Comparison of ENCODE assay signal across 11 cellular contexts in genomic region chr15:25859838-25860645, GRCh38. TPM values are rescaled to one million over a fixed set of nuclear protein-coding genes. Genes with fewer than 3 reads are reported as not detected.
DNase-seq lines count a peak whose midpoint lies in the region; ATAC-seq, FAIRE-seq and TF ChIP-seq lines count a peak whose summit lies in the region.
"Had no signal": no experiment of that assay in that cellular context is flagged by ENCODE, and none has a peak within 500 bp of the region (broad histone marks: within the 10 kb centered on the region; RNA-seq: fewer than 3 reads in every experiment).

No MANE protein-coding gene starts in this region.

- DNase-seq in GM23248 (peak; percentile 54), fibroblast of the aortic adventitia (ENCODE audit: low read depth) (peak; percentile 41), small intestine (peak; percentile 10), ovary (no peak), GM12892 (ENCODE audit: insufficient read length) (no peak), foreskin keratinocyte (no peak), H54 (ENCODE audit: insufficient read length, low spot score) (no peak)
- peak; percentile 43 for DNase-seq in activated T-cell treated with anti-CD3 and anti-CD28 coated beads, Interleukin-2, amount 50 U/mL, for 4 hours

- H3K36me3 Mint-ChIP-seq in activated T-cell treated with anti-CD3 and anti-CD28 coated beads, Interleukin-2, amount 50 U/mL, for 4 hours (ENCODE audit: insufficient read depth), result peaks cover 30% of the 10 kb centered on the region

- ATAC-seq in activated T-cell treated with anti-CD3 and anti-CD28 coated beads, Interleukin-2, amount 50 U/mL, for 4 hours, result peak; percentile 39 to 44
- no peak for ATAC-seq in foreskin keratinocyte

- H3K36me3 ChIP-seq in GM23248 (ENCODE audit: low read depth) (peaks cover 11% of the 10 kb centered on the region; the same call in 1 of the 2 replicates), small intestine (ENCODE audit: control insufficient read depth in 2 of 2, insufficient read depth in 2 of 2, low read length in 2 of 2) (no peaks in the 10 kb centered on the region), ovary (no peaks in the 10 kb centered on the region)

- peaks cover 90% of the 10 kb centered on the region for H3K79me2 ChIP-seq in GM23248 (ENCODE audit: insufficient read depth)

- no peaks in the 10 kb centered on the region for H4K20me1 ChIP-seq in GM23248 (ENCODE audit: insufficient read depth)

- TF ChIP-seq POLR2A in ovary (IDR thresholded peaks at IDR 0.05) (no peak), GM12892 (IDR thresholded peaks at IDR 0.05; ENCODE audit: low read depth, low read length) (no peak), H54 (IDR thresholded peaks at IDR 0.05; ENCODE audit: low read depth, low read length) (no peak)

- H3K27ac ChIP-seq in GM23248, result peak overlapping the region; percentile 87
- H3K27ac ChIP-seq in small intestine (ENCODE audit: low read depth in 1 of 2, low read length in 1 of 2), result peak overlapping the region; percentile 35 to 72
- H3K27ac ChIP-seq in ovary, result no peak overlapping the region
- no peak overlapping the region for H3K27ac ChIP-seq in foreskin keratinocyte
- H3K27ac ChIP-seq: SK-N-MC had no signal

- H3F3A ChIP-seq in GM23248 (ENCODE audit: insufficient read depth), result peaks cover 10% of the 10 kb centered on the region; the same call in 1 of the 2 replicates

- H3K27me3 ChIP-seq in GM23248 (replicated peaks; ENCODE audit: insufficient read depth), result no peaks in the 10 kb centered on the region
- no peaks in the 10 kb centered on the region for H3K27me3 ChIP-seq in small intestine (ENCODE audit: control insufficient read depth in 2 of 2, insufficient read depth in 2 of 2, low read length in 2 of 2)
- no peaks in the 10 kb centered on the region for H3K27me3 ChIP-seq in ovary
- peaks cover 16% of the 10 kb centered on the region for H3K27me3 ChIP-seq in foreskin keratinocyte

- intact Hi-C loops in ovary (cut with DNase I), result no loop called here

- H3K4me1 Mint-ChIP-seq in activated T-cell treated with anti-CD3 and anti-CD28 coated beads, Interleukin-2, amount 50 U/mL, for 4 hours (ENCODE audit: low read depth), result peaks cover 71% of the 10 kb centered on the region

- H3K4me1 ChIP-seq in GM23248 (ENCODE audit: insufficient read depth) (peaks cover 33% of the 10 kb centered on the region), small intestine (ENCODE audit: control insufficient read depth in 2 of 2, insufficient read depth in 1 of 2, low read depth in 1 of 2, low read length in 1 of 2) (peaks cover 0 to 3% of the 10 kb centered on the region in 2 donors), ovary (ENCODE audit: insufficient read depth) (peaks cover 6% of the 10 kb centered on the region), foreskin keratinocyte (no peaks in the 10 kb centered on the region)

- peak overlapping the region; percentile 95 for H3K9ac ChIP-seq in GM23248

- H3K4me3 ChIP-seq in GM23248 (peak overlapping the region; percentile 96), fibroblast of the aortic adventitia (ENCODE audit: low read depth, low read length) (peak overlapping the region; percentile 28), small intestine (ENCODE audit: low read depth in 1 of 2, low read length in 2 of 2) (peak overlapping the region in 1 of 2 donors; percentile 8), ovary (no peak overlapping the region)
- H3K4me3 ChIP-seq: SK-N-MC had no signal

- H3K4me2 ChIP-seq in GM23248 (ENCODE audit: unreplicated experiment), result peak overlapping the region; percentile 97

- no peaks in the 10 kb centered on the region for H3K9me2 ChIP-seq in GM23248 (ENCODE audit: insufficient read depth)

- peaks cover 2% of the 10 kb centered on the region for H3K27me3 Mint-ChIP-seq in activated T-cell treated with anti-CD3 and anti-CD28 coated beads, Interleukin-2, amount 50 U/mL, for 4 hours (ENCODE audit: low read depth)

- TF ChIP-seq CTCF in fibroblast of the aortic adventitia (IDR thresholded peaks at IDR 0.05; ENCODE audit: insufficient read depth, low read length) (no peak), ovary (IDR thresholded peaks at IDR 0.05) (no peak), foreskin keratinocyte (conservative IDR thresholded peaks at IDR 0.05) (no peak)

- no peak for TF ChIP-seq EP300 in ovary (IDR thresholded peaks at IDR 0.05)

- H3K4me3 Mint-ChIP-seq in activated T-cell treated with anti-CD3 and anti-CD28 coated beads, Interleukin-2, amount 50 U/mL, for 4 hours, result peak overlapping the region; percentile 94

- no peaks in the 10 kb centered on the region for H3K9me3 ChIP-seq in GM23248 (ENCODE audit: low read depth)
- H3K9me3 ChIP-seq in small intestine (ENCODE audit: control insufficient read depth, low read depth), result no peaks in the 10 kb centered on the region
- no peaks in the 10 kb centered on the region for H3K9me3 ChIP-seq in ovary

- no peak for FAIRE-seq in small intestine (lab: Jason Lieb, UNC)
- FAIRE-seq in GM12892 (lab: Jason Lieb, UNC), result no peak
- no peak for FAIRE-seq in H54 (lab: Jason Lieb, UNC)
- FAIRE-seq: bronchial epithelial cell had no signal

- H3K9me3 Mint-ChIP-seq in activated T-cell treated with anti-CD3 and anti-CD28 coated beads, Interleukin-2, amount 50 U/mL, for 4 hours, result no peaks in the 10 kb centered on the region

- H2AFZ ChIP-seq in GM23248, result no peak overlapping the region

- 32 to 43% methylated on average over 14 to 15 of the region's 15 CpGs for WGBS in GM23248 (ENCODE audit: low coverage in 1 of 2, low lambda C conversion rate in 2 of 2, missing lambda C conversion rate in 2 of 2), 2 experiments
- WGBS in small intestine, 3 donors, result 62 to 71% (median 70%) methylated on average over 15 of the region's 15 CpGs
- 62 to 66% (median 65%) methylated on average over 15 of the region's 15 CpGs for WGBS in ovary, 3 donors

- in situ Hi-C loops in GM23248 (cut with MboI), result no loop called here

RNA-seq across cellular contexts. Expression of gene ATP10A, which starts 3.1 kb away (rescaled TPM):
- total RNA-seq in GM23248 (2014; rRNA removed; shearing (Covaris generic)), result 64.1 and 73.1 TPM in 2 replicates
- polyA plus RNA-seq in GM23248 (2016; fragmentation: Nextera tagmentation; extraction: Ambion mirVana) (20.4 and 22.2 TPM in 2 replicates), small intestine (1 to 10 TPM in 1 of 3 donors, under 1 TPM in 1, not detected in 1; 0.27 to 2.8 TPM), ovary (1 to 10 TPM in 1 of 2 donors, under 1 TPM in 1; 0.79 to 3.2 TPM), foreskin keratinocyte (not detected in 2 replicates)
- 10 to 100 TPM; 27.0 to 31.6 (median 31.3) TPM for total RNA-seq in activated T-cell treated with anti-CD3 and anti-CD28 coated beads, Interleukin-2, amount 50 U/mL, for 4 hours
- total RNA-seq in fibroblast of the aortic adventitia (ENCODE audit: low replicate concordance) (4.4 and 5.8 TPM in 2 replicates), ovary (1 to 10 TPM in 4 of 7 donors, under 1 TPM in 3; 0.28 to 2.0 (median 1.1) TPM), foreskin keratinocyte (not detected in 2 replicates)
- polyA plus RNA-seq in GM12892 (2012; ENCODE audit: missing spikeins), result 0.11 TPM
- total RNA-seq: M059J had no signal

Comparison
In these comparisons a context has a peak if more than half of its experiments do, and no peak if none do; other contexts are left out.
1. DNase-seq: peak in GM23248 (single experiment), activated T-cell treated with anti-CD3 and anti-CD28 coated beads, Interleukin-2, amount 50 U/mL, for 4 hours (single experiment), fibroblast of the aortic adventitia (single experiment) and small intestine (single experiment); none in ovary (0 of 5), GM12892 (single experiment), foreskin keratinocyte (0 of 2) and H54 (single experiment).
2. H3K27ac ChIP-seq: peak in GM23248 (single experiment) and small intestine (2 of 2); none in ovary (0 of 2) and foreskin keratinocyte (single experiment).